Comparison of ENCODE assay signal across 20 cellular contexts in genomic region chr10:129740532-129741279, GRCh38.
DNase-seq lines count a peak whose midpoint lies in the region; ATAC-seq and TF ChIP-seq lines count a peak whose summit lies in the region.
"Had no signal": no experiment of that assay in that cellular context is flagged by ENCODE, and none has a peak within 500 bp of the region (broad histone marks: within the 10 kb centered on the region; RNA-seq: fewer than 3 reads in every experiment).

No MANE protein-coding gene starts in this region.

- H3K36me3 ChIP-seq in GM23338 (ENCODE audit: insufficient read depth) (no peaks in the 10 kb centered on the region), endodermal cell (ENCODE audit: control insufficient read depth, insufficient read depth, low read length) (no peaks in the 10 kb centered on the region)
- H3K36me3 ChIP-seq in effector memory CD4-positive, alpha-beta T cell (ENCODE audit: control insufficient read depth, insufficient read depth, low read length): no peaks in the 10 kb centered on the region
- H3K36me3 ChIP-seq: SJSA1 had no signal

- H3K4me2 ChIP-seq in GM23338: no peak overlapping the region

- no peaks in the 10 kb centered on the region for H3K9me2 ChIP-seq in GM23338 (ENCODE audit: insufficient read depth)

- DNase-seq in AG20443 (ENCODE audit: low spot score) (peak; percentile 2), GM23338 (ENCODE audit: low spot score) (no peak), endodermal cell (peak; percentile 65), posterior vena cava (ENCODE audit: low spot score) (peak; percentile 59), LoVo (ENCODE audit: low spot score) (no peak), cortex of kidney (lab: John Stamatoyannopoulos, UW) (no peak)
- no peak for DNase-seq in effector memory CD4-positive, alpha-beta T cell
- DNase-seq: CD4-positive, alpha-beta T cell; GM23248; Kasumi-1; MV-4-11; NCI-H1417 treated with DMSO at 0.1 percent for 48 hours; NCI-H2029 treated with DMSO at 0.1 percent for 48 hours; NCI-H2227 treated with DMSO at 0.1 percent for 48 hours; NCI-H524 treated with DMSO at 0.1 percent for 48 hours; NK-92 treated with Interleukin-12 subunit alpha and Interleukin-12 subunit beta, amount 100 ng/mL, for 24 hours; OCI-M1 had no signal

- no peak overlapping the region for H3K4me3 ChIP-seq in GM23338
- no peak overlapping the region for H3K4me3 ChIP-seq in endodermal cell (ENCODE audit: low read length)
- no peak overlapping the region for H3K4me3 ChIP-seq in effector memory CD4-positive, alpha-beta T cell (ENCODE audit: insufficient read depth, low read depth, low read length, poor library complexity, severe bottlenecking)
- H3K4me3 ChIP-seq: GM23248, SJSA1 had no signal

- H3K27me3 ChIP-seq in GM23338 (ENCODE audit: insufficient read depth) (no peaks in the 10 kb centered on the region), endodermal cell (ENCODE audit: control insufficient read depth, insufficient read depth, low read length, poor library complexity, severe bottlenecking) (no peaks in the 10 kb centered on the region)
- H3K27me3 ChIP-seq in effector memory CD4-positive, alpha-beta T cell (replicated peaks; ENCODE audit: control insufficient read depth, insufficient read depth, low read length, poor library complexity, severe bottlenecking): no peaks in the 10 kb centered on the region
- H3K27me3 ChIP-seq: SJSA1 had no signal

- H3K36me3 Mint-ChIP-seq in GM23338 (ENCODE audit: low read depth) (peaks cover 24% of the 10 kb centered on the region; the same call in 2 of the 3 replicates), endodermal cell (ENCODE audit: low read depth) (peaks cover 25% of the 10 kb centered on the region)

- no peaks in the 10 kb centered on the region for H3K4me1 Mint-ChIP-seq in GM23338
- no peaks in the 10 kb centered on the region for H3K4me1 Mint-ChIP-seq in endodermal cell

- no peaks in the 10 kb centered on the region for H3K9me3 ChIP-seq in endodermal cell (ENCODE audit: control insufficient read depth, low read length)
- H3K9me3 ChIP-seq in effector memory CD4-positive, alpha-beta T cell (ENCODE audit: control insufficient read depth, low read length): peaks cover 3% of the 10 kb centered on the region

- H3K27me3 Mint-ChIP-seq in GM23338 (ENCODE audit: insufficient read depth, low read depth, poor library complexity) (peaks cover 8% of the 10 kb centered on the region), endodermal cell (ENCODE audit: insufficient read depth) (no peaks in the 10 kb centered on the region)
- H3K27me3 Mint-ChIP-seq: B cell; CD4-positive, alpha-beta T cell had no signal

- H3K27ac ChIP-seq in GM23338 (ENCODE audit: low read depth) (no peak overlapping the region), endodermal cell (ENCODE audit: low read depth, low read length) (no peak overlapping the region)
- H3K27ac ChIP-seq in effector memory CD4-positive, alpha-beta T cell (ENCODE audit: insufficient read depth, low read length, poor library complexity, severe bottlenecking): no peak overlapping the region
- H3K27ac ChIP-seq: GM23248, RWPE1, SJSA1 had no signal

- ATAC-seq in GM23338: peak; percentile 43

- H3K27ac Mint-ChIP-seq in GM23338 (no peak overlapping the region), endodermal cell (no peak overlapping the region)
- H3K27ac Mint-ChIP-seq: B cell; CD4-positive, alpha-beta T cell had no signal

- H3F3A ChIP-seq in GM23338 (replicated peaks; ENCODE audit: low read depth): no peaks in the 10 kb centered on the region

- H3K4me3 Mint-ChIP-seq in GM23338: no peak overlapping the region
- no peak overlapping the region for H3K4me3 Mint-ChIP-seq in endodermal cell
- H3K4me3 Mint-ChIP-seq: B cell; CD4-positive, alpha-beta T cell had no signal

- H3K4me1 ChIP-seq in GM23338 (ENCODE audit: insufficient read depth) (no peaks in the 10 kb centered on the region), endodermal cell (ENCODE audit: control insufficient read depth, insufficient read depth, low read length) (no peaks in the 10 kb centered on the region)
- H3K4me1 ChIP-seq in effector memory CD4-positive, alpha-beta T cell (ENCODE audit: control insufficient read depth, insufficient read depth, low read length, poor library complexity, severe bottlenecking): no peaks in the 10 kb centered on the region
- H3K4me1 ChIP-seq: SJSA1 had no signal

- H3K9me3 Mint-ChIP-seq in GM23338: peaks cover 27% of the 10 kb centered on the region
- peaks cover 24% of the 10 kb centered on the region for H3K9me3 Mint-ChIP-seq in endodermal cell

- no peak overlapping the region for H3K9ac ChIP-seq in endodermal cell (ENCODE audit: extremely low read depth, low read length, poor library complexity, severe bottlenecking)
- H3K9ac ChIP-seq: GM23248 had no signal

- WGBS in endodermal cell (ENCODE audit: insufficient coverage in 1 of 2, insufficient read length in 1 of 2), 2 experiments: 91% methylated on average over 13 to 15 of the region's 15 CpGs

- H4K20me1 ChIP-seq in GM23338 (replicated peaks; ENCODE audit: insufficient read depth): no peaks in the 10 kb centered on the region

- no peak overlapping the region for H2AFZ ChIP-seq in GM23338
- H2AFZ ChIP-seq: GM23248 had no signal

- peak in 1 of 2 experiments; percentile 38; a peak in 2 of 4 replicates for TF ChIP-seq CTCF in GM23338 (conservative IDR thresholded peaks at IDR 0.05; ENCODE audit: low read depth in 2 of 2)
- TF ChIP-seq CTCF in endodermal cell (conservative IDR thresholded peaks at IDR 0.05): peak; percentile 66

- H3K79me2 ChIP-seq in GM23338 (replicated peaks; ENCODE audit: insufficient read depth): no peaks in the 10 kb centered on the region

- intact Hi-C loops in posterior vena cava (cut with DNase I): no loop called here

TF ChIP-seq in GM23338, 12 proteins besides CTCF, POLR2A, EP300 and RAD21:
- TF ChIP-seq ZNF331 (CRISPR knock-in tag; IDR thresholded peaks at IDR 0.05; ENCODE audit: low read depth) (no peak), NANOG (IDR thresholded peaks at IDR 0.05; ENCODE audit: borderline replicate concordance) (no peak), JUNB (IDR thresholded peaks at IDR 0.05; ENCODE audit: unreplicated experiment) (no peak), EZH2 (IDR thresholded peaks at IDR 0.05; ENCODE audit: low read depth, unreplicated experiment) (no peak), ZNF114 (CRISPR knock-in tag; IDR thresholded peaks at IDR 0.05) (no peak), ETS1 (IDR thresholded peaks at IDR 0.05) (no peak), EZH2phosphoT487 (IDR thresholded peaks at IDR 0.05; ENCODE audit: unreplicated experiment) (no peak)

Comparison
In these comparisons a context has a peak if more than half of its experiments do, and no peak if none do; other contexts are left out.
1. DNase-seq: peak in AG20443 (single experiment), endodermal cell (single experiment) and posterior vena cava (single experiment); none in GM23338 (single experiment), LoVo (single experiment), cortex of kidney (single experiment) and effector memory CD4-positive, alpha-beta T cell (0 of 3).